In the genomic region with DNA sequence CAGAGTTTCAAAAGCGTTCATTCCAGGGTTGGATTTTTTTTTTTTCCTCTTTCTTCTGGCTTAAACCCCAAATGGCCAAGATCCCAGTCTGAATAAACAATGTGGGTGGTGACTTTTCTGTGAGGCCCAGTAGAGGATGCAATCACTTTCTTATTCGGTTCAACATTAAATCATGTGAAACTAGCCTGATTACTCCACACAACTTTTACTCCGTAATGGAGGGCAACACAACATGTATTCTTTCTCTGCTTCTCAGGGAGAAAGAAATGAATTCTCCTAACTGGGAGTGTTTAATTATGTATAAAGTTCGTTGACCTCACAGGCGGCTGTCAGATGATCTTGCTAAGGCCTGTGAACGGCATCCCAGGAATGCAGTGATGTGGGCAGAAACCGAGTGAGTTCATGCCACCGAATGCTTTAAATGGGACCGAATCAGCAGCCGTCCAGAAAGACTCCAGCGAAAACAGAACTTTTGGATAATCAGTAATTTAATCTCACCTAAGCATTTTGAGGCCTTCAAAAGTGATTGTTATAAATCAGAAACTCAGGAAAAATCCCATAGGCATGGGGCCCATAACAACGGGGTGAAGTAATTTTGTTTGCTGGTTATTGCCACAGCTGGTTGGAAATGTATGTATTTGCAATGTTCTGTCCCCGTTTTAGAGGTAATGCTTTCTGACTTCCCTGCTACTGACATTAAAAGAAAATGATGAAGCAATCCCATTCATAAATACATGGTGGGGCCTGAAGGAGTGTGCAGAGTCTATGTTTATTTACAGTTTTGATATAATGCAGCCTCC, we compare ENCODE assay signal across 8 cellular contexts.
A peak's percentile ranks its signal among the peaks of the same experiment; 100 is the strongest.
DNase-seq lines count a peak whose midpoint lies in the region; ATAC-seq and TF ChIP-seq lines count a peak whose summit lies in the region.

No MANE protein-coding gene starts in this region.

- no peak for ATAC-seq in stimulated activated memory B cell treated with anti-CD40 and anti-IgM and Interleukin-4, amounts not matched to agents 10 μg/mL and 1 μg/mL and 100 μg/mL, for 72 hours

- peak overlapping the region; percentile 51 for H3K27ac Mint-ChIP-seq in stimulated activated memory B cell treated with anti-CD40 and anti-IgM and Interleukin-4, amounts not matched to agents 10 μg/mL and 1 μg/mL and 100 μg/mL, for 72 hours

- no peak for TF ChIP-seq POLR2A in breast epithelium (IDR thresholded peaks at IDR 0.05)

- peak; percentile 71 for DNase-seq in HS-5 (ENCODE audit: low read depth)
- DNase-seq in breast epithelium (ENCODE audit: low spot score in 2 of 2) = peak in 1 of 2 donors; percentile 83
- DNase-seq in islet precursor cell = peak; percentile 88
- DNase-seq in posterior vena cava (ENCODE audit: low spot score) = no peak
- no peak for DNase-seq in NCI-H2081 treated with DMSO at 0.1 percent for 48 hours (lab: John Stamatoyannopoulos, UW)
- no peak for DNase-seq in NCI-H1694 (lab: John Stamatoyannopoulos, UW)
- DNase-seq in activated effector memory CD4-positive, alpha-beta T cell treated with anti-CD3 and anti-CD28 coated beads, Interleukin-2, amount 50 U/mL, for 16 hours = no peak

- H3K4me3 Mint-ChIP-seq in stimulated activated memory B cell treated with anti-CD40 and anti-IgM and Interleukin-4, amounts not matched to agents 10 μg/mL and 1 μg/mL and 100 μg/mL, for 72 hours = no peak overlapping the region

- H3K9me3 ChIP-seq in breast epithelium = no peaks in the 10 kb centered on the region

- peak overlapping the region; percentile 93 to 94 for H3K27ac ChIP-seq in breast epithelium

- peak overlapping the region in 1 of 3 donors; percentile 47 for H3K4me3 ChIP-seq in breast epithelium

- H3K9me3 Mint-ChIP-seq in stimulated activated memory B cell treated with anti-CD40 and anti-IgM and Interleukin-4, amounts not matched to agents 10 μg/mL and 1 μg/mL and 100 μg/mL, for 72 hours = peaks cover 3% of the 10 kb centered on the region

- no peak for TF ChIP-seq CTCF in breast epithelium (IDR thresholded peaks at IDR 0.05)

- no peaks in the 10 kb centered on the region for H3K36me3 ChIP-seq in breast epithelium

- H3K4me1 Mint-ChIP-seq in stimulated activated memory B cell treated with anti-CD40 and anti-IgM and Interleukin-4, amounts not matched to agents 10 μg/mL and 1 μg/mL and 100 μg/mL, for 72 hours = peaks cover 48% of the 10 kb centered on the region

- peaks cover 13 to 15% of the 10 kb centered on the region in 2 donors for H3K4me1 ChIP-seq in breast epithelium

- peaks cover 68% of the 10 kb centered on the region for H3K36me3 Mint-ChIP-seq in stimulated activated memory B cell treated with anti-CD40 and anti-IgM and Interleukin-4, amounts not matched to agents 10 μg/mL and 1 μg/mL and 100 μg/mL, for 72 hours

- no peaks in the 10 kb centered on the region for H3K27me3 ChIP-seq in breast epithelium

- H3K27me3 Mint-ChIP-seq in stimulated activated memory B cell treated with anti-CD40 and anti-IgM and Interleukin-4, amounts not matched to agents 10 μg/mL and 1 μg/mL and 100 μg/mL, for 72 hours = no peaks in the 10 kb centered on the region

- intact Hi-C loops in breast epithelium (cut with DNase I; ENCODE audit: low total_unique reads) = no loop called here
- intact Hi-C loops in posterior vena cava (cut with DNase I) = no loop called here

Comparison
In these comparisons a context has a peak if more than half of its experiments do, and no peak if none do; other contexts are left out.
1. DNase-seq: peak in HS-5 (single experiment) and islet precursor cell (single experiment); none in posterior vena cava (single experiment), NCI-H2081 treated with DMSO at 0.1 percent for 48 hours (single experiment), NCI-H1694 (single experiment) and activated effector memory CD4-positive, alpha-beta T cell treated with anti-CD3 and anti-CD28 coated beads, Interleukin-2, amount 50 U/mL, for 16 hours (single experiment).